ENCODE assay signal across 8 cellular contexts in genomic region chr2:159030674-159031380, GRCh38.
A peak's percentile ranks its signal among the peaks of the same experiment; 100 is the strongest.
DNase-seq lines count a peak whose midpoint lies in the region; ATAC-seq and TF ChIP-seq lines count a peak whose summit lies in the region.

No MANE protein-coding gene starts in this region.

- DNase-seq in 8988T (peak; percentile 37), NCI-H82 (lab: John Stamatoyannopoulos, UW) (peak; percentile 87), epithelial cell of esophagus (ENCODE audit: low read depth) (peak; percentile 53), mesothelial cell of epicardium (ENCODE audit: low spot score in 2 of 2, unreplicated experiment in 2 of 2) (no peak), NCI-H2029 treated with DMSO at 0.1 percent for 48 hours (lab: John Stamatoyannopoulos, UW) (no peak)
- no peak for DNase-seq in stimulated activated naive CD4-positive, alpha-beta T cell treated with Interleukin-2 at 50 U/mL for 16 hours (lab: John Stamatoyannopoulos, UW)

- H3K36me3 Mint-ChIP-seq in mesothelial cell of epicardium, result peaks cover 11% of the 10 kb centered on the region

- ATAC-seq in GM19463 (IDR thresholded peaks at IDR 0.05; ENCODE audit: unreplicated experiment) (no peak), HG03521 (IDR thresholded peaks at IDR 0.05; ENCODE audit: unreplicated experiment) (no peak)

- peak overlapping the region; percentile 88 for H3K27ac Mint-ChIP-seq in mesothelial cell of epicardium

- no peak overlapping the region for H3K4me3 Mint-ChIP-seq in mesothelial cell of epicardium

- H3K27me3 Mint-ChIP-seq in mesothelial cell of epicardium (ENCODE audit: low read depth), result no peaks in the 10 kb centered on the region

- TF ChIP-seq CTCF in epithelial cell of esophagus (IDR thresholded peaks at IDR 0.05; ENCODE audit: insufficient read depth, low read depth, low read length, missing control alignments) (no peak), mesothelial cell of epicardium (IDR thresholded peaks at IDR 0.05; ENCODE audit: unreplicated experiment) (no peak)

- no peak overlapping the region for H3K4me3 ChIP-seq in epithelial cell of esophagus (ENCODE audit: low read length)

- peaks cover 69% of the 10 kb centered on the region for H3K4me1 Mint-ChIP-seq in mesothelial cell of epicardium

- no peaks in the 10 kb centered on the region for H3K9me3 Mint-ChIP-seq in mesothelial cell of epicardium

Comparison
In these comparisons a context has a peak if more than half of its experiments do, and no peak if none do; other contexts are left out.
1. DNase-seq: peak in 8988T (single experiment), NCI-H82 (single experiment) and epithelial cell of esophagus (single experiment); none in mesothelial cell of epicardium (0 of 2), NCI-H2029 treated with DMSO at 0.1 percent for 48 hours (single experiment) and stimulated activated naive CD4-positive, alpha-beta T cell treated with Interleukin-2 at 50 U/mL for 16 hours (single experiment).